In the genomic region with DNA sequence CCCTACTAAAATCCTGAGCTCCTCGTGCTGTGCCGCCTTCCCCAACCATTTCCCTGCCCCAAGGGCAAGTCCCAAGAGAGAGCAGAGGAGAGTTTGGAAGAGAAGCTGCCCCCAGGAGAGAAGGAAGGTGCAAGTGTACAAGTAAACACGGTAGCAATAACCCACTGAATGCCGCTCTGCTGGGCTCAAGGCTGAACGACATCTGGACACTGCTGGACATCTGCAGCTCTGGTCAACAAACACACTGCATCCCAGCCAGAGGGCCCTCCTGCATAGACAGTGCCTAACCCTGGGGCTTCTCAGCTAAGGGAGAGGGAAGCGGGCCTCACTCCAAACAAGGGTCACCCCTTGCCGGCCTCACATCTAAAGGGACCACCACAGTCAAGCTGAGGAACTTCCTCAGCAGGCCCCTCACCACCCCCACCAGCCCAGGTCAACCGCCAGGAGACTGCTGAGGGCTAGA, we compare ENCODE assay signal across 13 cellular contexts. TPM values are rescaled to one million over a fixed set of nuclear protein-coding genes. Genes with fewer than 3 reads are reported as not detected.
DNase-seq lines count a peak whose midpoint lies in the region; ATAC-seq, FAIRE-seq and TF ChIP-seq lines count a peak whose summit lies in the region.
"Had no signal": no experiment of that assay in that cellular context is flagged by ENCODE, and none has a peak within 500 bp of the region (broad histone marks: within the 10 kb centered on the region; RNA-seq: fewer than 3 reads in every experiment).

No MANE protein-coding gene starts in this region.

- H3K4me1 ChIP-seq in endothelial cell of umbilical vein (ENCODE audit: control insufficient read depth, extremely low read depth, insufficient read depth, low read length) (peaks cover 47% of the 10 kb centered on the region), thyroid gland (peaks cover 68 to 73% of the 10 kb centered on the region in 2 donors)

- H3K9me3 ChIP-seq in endothelial cell of umbilical vein (replicated peaks; ENCODE audit: control insufficient read depth, insufficient read depth, low read length): no peaks in the 10 kb centered on the region
- no peaks in the 10 kb centered on the region for H3K9me3 ChIP-seq in thyroid gland

- H3K4me2 ChIP-seq in endothelial cell of umbilical vein (ENCODE audit: insufficient read depth, low read length): no peak overlapping the region

- POLR2A ChIA-PET in endothelial cell of umbilical vein (lab: Charles Lee): interaction anchor here (0.6 to 3.4 kb wide), 4 partner anchors 12 to 107 kb away, joined by 3 to 31 read pairs (median 4); a partner anchor contains a TSS

- H3K36me3 ChIP-seq in endothelial cell of umbilical vein (ENCODE audit: control insufficient read depth in 2 of 2, extremely low read depth in 1 of 2, insufficient read depth in 2 of 2, low read length in 2 of 2): peaks cover 6 to 41% of the 10 kb centered on the region in 2 experiments
- peaks cover 21 to 29% of the 10 kb centered on the region in 2 donors for H3K36me3 ChIP-seq in thyroid gland

- H3K4me3 ChIP-seq in endothelial cell of umbilical vein (replicated peaks in 1 of 3; ENCODE audit: insufficient read depth in 1 of 3, low read depth in 1 of 3, low read length in 3 of 3) (no peak overlapping the region), thyroid gland (replicated peaks in 1 of 3) (no peak overlapping the region)

- H3K27me3 ChIP-seq in endothelial cell of umbilical vein (ENCODE audit: control insufficient read depth in 2 of 2, insufficient read depth in 2 of 2, low read length in 2 of 2) (no peaks in the 10 kb centered on the region), thyroid gland (no peaks in the 10 kb centered on the region)

- no peaks in the 10 kb centered on the region for H3K9me3 Mint-ChIP-seq in mesothelial cell of epicardium
- H3K9me3 Mint-ChIP-seq in stimulated activated memory B cell treated with anti-CD40 and anti-IgM and Interleukin-4, amounts not matched to agents 10 μg/mL and 1 μg/mL and 100 μg/mL, for 72 hours: no peaks in the 10 kb centered on the region
- H3K9me3 Mint-ChIP-seq: activated T-cell treated with anti-CD3 and anti-CD28 coated beads, Interleukin-2, amount 50 U/mL, for 72 hours had no signal

- no TSS peak for BruUV-seq in endothelial cell of umbilical vein (replicated peaks; lab: Mats Ljungman, UMichigan)

- 55 to 74% methylated on average over 7 to 8 of the region's 8 CpGs for WGBS in thyroid gland, 2 donors

- TF ChIP-seq POLR2A in endothelial cell of umbilical vein (IDR thresholded peaks at IDR 0.05; ENCODE audit: low read depth, low read length) (no peak), thyroid gland (IDR thresholded peaks at IDR 0.05) (no peak)

- peaks cover 16% of the 10 kb centered on the region for H3K36me3 Mint-ChIP-seq in mesothelial cell of epicardium
- no peaks in the 10 kb centered on the region for H3K36me3 Mint-ChIP-seq in stimulated activated memory B cell treated with anti-CD40 and anti-IgM and Interleukin-4, amounts not matched to agents 10 μg/mL and 1 μg/mL and 100 μg/mL, for 72 hours

- no peaks in the 10 kb centered on the region for H4K20me1 ChIP-seq in endothelial cell of umbilical vein (replicated peaks; ENCODE audit: control insufficient read depth, extremely low read depth, insufficient read depth, low read length)

- ATAC-seq in stimulated activated memory B cell treated with anti-CD40 and anti-IgM and Interleukin-4, amounts not matched to agents 10 μg/mL and 1 μg/mL and 100 μg/mL, for 72 hours: no peak
- ATAC-seq in HG02885 (IDR thresholded peaks at IDR 0.05; ENCODE audit: poor library complexity, unreplicated experiment): no peak
- ATAC-seq: activated T-cell treated with anti-CD3 and anti-CD28 coated beads, Interleukin-2, amount 50 U/mL, for 72 hours had no signal

- CTCF ChIA-PET in endothelial cell of umbilical vein (lab: Charles Lee): interaction anchor here (0.9 to 7.7 kb wide), 7 partner anchors 12 to 91 kb away, joined by 3 to 169 read pairs (median 4); a partner anchor contains a TSS

- H3K79me2 ChIP-seq in endothelial cell of umbilical vein (ENCODE audit: control insufficient read depth, insufficient read depth, low read length): no peaks in the 10 kb centered on the region

- FAIRE-seq in endothelial cell of umbilical vein (lab: Jason Lieb, UNC): no peak

- DNase-seq in NCI-H69 (lab: John Stamatoyannopoulos, UW) (peak; percentile 22), endothelial cell of umbilical vein (ENCODE audit: low read depth, low spot score) (no peak), mesothelial cell of epicardium (ENCODE audit: low spot score in 2 of 2, unreplicated experiment in 2 of 2) (no peak), thyroid gland (no peak), AML-193 (lab: John Stamatoyannopoulos, UW) (no peak), SKM-1 (lab: John Stamatoyannopoulos, UW; ENCODE audit: unreplicated experiment) (no peak)
- DNase-seq: activated T-cell treated with anti-CD3 and anti-CD28 coated beads, Interleukin-2, amount 50 U/mL, for 72 hours; hippocampal formation; NCI-H146 had no signal

- dilution Hi-C loops in endothelial cell of umbilical vein (cut with MboI; ENCODE audit: extremely low pct_ligation_motif_present, low sequenced_read_pairs): no loop called here

- no peak overlapping the region for H2AFZ ChIP-seq in endothelial cell of umbilical vein (ENCODE audit: low read depth, low read length)

- TF ChIP-seq CTCF in endothelial cell of umbilical vein (IDR thresholded peaks at IDR 0.05; ENCODE audit: extremely low read depth in 1 of 2, insufficient read depth in 1 of 2, low read depth in 1 of 2, low read length in 2 of 2) (no peak), mesothelial cell of epicardium (IDR thresholded peaks at IDR 0.05; ENCODE audit: unreplicated experiment) (no peak), thyroid gland (IDR thresholded peaks at IDR 0.05) (no peak)

- no peaks in the 10 kb centered on the region for H3K9me1 ChIP-seq in endothelial cell of umbilical vein (replicated peaks; ENCODE audit: control insufficient read depth, extremely low read depth, insufficient read depth, low read length)

- H3K27ac Mint-ChIP-seq in mesothelial cell of epicardium: peak overlapping the region; percentile 95
- no peak overlapping the region for H3K27ac Mint-ChIP-seq in stimulated activated memory B cell treated with anti-CD40 and anti-IgM and Interleukin-4, amounts not matched to agents 10 μg/mL and 1 μg/mL and 100 μg/mL, for 72 hours
- H3K27ac Mint-ChIP-seq: activated T-cell treated with anti-CD3 and anti-CD28 coated beads, Interleukin-2, amount 50 U/mL, for 72 hours had no signal

- H3K9ac ChIP-seq in endothelial cell of umbilical vein (replicated peaks; ENCODE audit: extremely low read depth, insufficient read depth, low read length): peak overlapping the region; percentile 17

- intact Hi-C loops in endothelial cell of umbilical vein (cut with micrococcal nuclease) (loop anchor here (1.0 to 2.0 kb wide), 3 partner anchors 13 to 35 kb away; a partner anchor contains a TSS), thyroid gland (cut with DNase I) (no loop called here)

- no peak overlapping the region for H3K4me3 Mint-ChIP-seq in mesothelial cell of epicardium
- no peak overlapping the region for H3K4me3 Mint-ChIP-seq in stimulated activated memory B cell treated with anti-CD40 and anti-IgM and Interleukin-4, amounts not matched to agents 10 μg/mL and 1 μg/mL and 100 μg/mL, for 72 hours
- H3K4me3 Mint-ChIP-seq: activated T-cell treated with anti-CD3 and anti-CD28 coated beads, Interleukin-2, amount 50 U/mL, for 72 hours had no signal

- peak overlapping the region; percentile 83 for H3K27ac ChIP-seq in endothelial cell of umbilical vein (ENCODE audit: insufficient read depth, low read depth, low read length)
- peak overlapping the region; percentile 59 to 98 (median 71) for H3K27ac ChIP-seq in thyroid gland
- H3K27ac ChIP-seq: HL-60 had no signal

- no peaks in the 10 kb centered on the region for H3K27me3 Mint-ChIP-seq in mesothelial cell of epicardium (ENCODE audit: low read depth)
- H3K27me3 Mint-ChIP-seq in stimulated activated memory B cell treated with anti-CD40 and anti-IgM and Interleukin-4, amounts not matched to agents 10 μg/mL and 1 μg/mL and 100 μg/mL, for 72 hours: peaks cover 24% of the 10 kb centered on the region

- peaks cover 50% of the 10 kb centered on the region for H3K4me1 Mint-ChIP-seq in mesothelial cell of epicardium
- peaks cover 18% of the 10 kb centered on the region for H3K4me1 Mint-ChIP-seq in stimulated activated memory B cell treated with anti-CD40 and anti-IgM and Interleukin-4, amounts not matched to agents 10 μg/mL and 1 μg/mL and 100 μg/mL, for 72 hours

RNA-seq across cellular contexts. Expression of a gene that starts 12.7 kb away (rescaled TPM):
- total RNA-seq in endothelial cell of umbilical vein (170 and 171 TPM in 2 replicates), mesothelial cell of epicardium (202 to 207 TPM (median 205 TPM) in 3 replicates), thyroid gland (100 to 1,000 TPM; 127 to 356 (median 250) TPM)
- 98.0 and 100 TPM in 2 replicates for polyA plus RNA-seq in endothelial cell of umbilical vein
- polyA plus RNA-seq in endothelial cell of umbilical vein (2011; cell fraction: cytosol; rRNA removed): 72.7 and 86.1 TPM in 2 replicates
- polyA plus RNA-seq in endothelial cell of umbilical vein (2011; cell fraction: nucleus; rRNA removed): 60.0 and 77.0 TPM in 2 replicates
- 69.4 and 88.4 TPM in 2 replicates for polyA plus RNA-seq in endothelial cell of umbilical vein (2012)
- polyA minus RNA-seq in endothelial cell of umbilical vein: 69.0 and 85.2 TPM in 2 replicates
- polyA minus RNA-seq in endothelial cell of umbilical vein (2011; cell fraction: cytosol; rRNA and poly(A)+ RNA removed): 66.7 TPM
- 51.8 and 89.1 TPM in 2 replicates for polyA minus RNA-seq in endothelial cell of umbilical vein (2011; cell fraction: nucleus; rRNA and poly(A)+ RNA removed)

RNA-seq across cellular contexts. Expression of a gene that starts 38.0 kb away (rescaled TPM):
- total RNA-seq in endothelial cell of umbilical vein (37.1 and 39.2 TPM in 2 replicates), mesothelial cell of epicardium (61.0 to 62.0 TPM (median 62.0 TPM) in 3 replicates), thyroid gland (10 to 100 TPM; 24.5 to 59.2 (median 34.9) TPM)
- polyA plus RNA-seq in endothelial cell of umbilical vein: 57.3 and 58.3 TPM in 2 replicates
- 38.0 and 49.5 TPM in 2 replicates for polyA plus RNA-seq in endothelial cell of umbilical vein (2011; cell fraction: cytosol; rRNA removed)
- 18.8 and 20.8 TPM in 2 replicates for polyA plus RNA-seq in endothelial cell of umbilical vein (2011; cell fraction: nucleus; rRNA removed)
- 30.9 and 49.7 TPM in 2 replicates for polyA plus RNA-seq in endothelial cell of umbilical vein (2012)
- 23.4 and 31.7 TPM in 2 replicates for polyA minus RNA-seq in endothelial cell of umbilical vein
- 31.0 TPM for polyA minus RNA-seq in endothelial cell of umbilical vein (2011; cell fraction: cytosol; rRNA and poly(A)+ RNA removed)
- polyA minus RNA-seq in endothelial cell of umbilical vein (2011; cell fraction: nucleus; rRNA and poly(A)+ RNA removed): 12.2 and 12.6 TPM in 2 replicates

RNA-seq across cellular contexts. Expression of a gene that starts 39.0 kb away (rescaled TPM):
- total RNA-seq in endothelial cell of umbilical vein (163 and 168 TPM in 2 replicates), mesothelial cell of epicardium (369 to 401 TPM (median 371 TPM) in 3 replicates), thyroid gland (10 to 100 TPM; 42.2 to 75.3 (median 60.4) TPM)
- polyA plus RNA-seq in endothelial cell of umbilical vein: 377 and 431 TPM in 2 replicates
- polyA plus RNA-seq in endothelial cell of umbilical vein (2011; cell fraction: cytosol; rRNA removed): 210 and 266 TPM in 2 replicates
- polyA plus RNA-seq in endothelial cell of umbilical vein (2011; cell fraction: nucleus; rRNA removed): 701 and 710 TPM in 2 replicates
- 227 and 335 TPM in 2 replicates for polyA plus RNA-seq in endothelial cell of umbilical vein (2012)
- polyA minus RNA-seq in endothelial cell of umbilical vein: 162 and 168 TPM in 2 replicates
- 86.1 TPM for polyA minus RNA-seq in endothelial cell of umbilical vein (2011; cell fraction: cytosol; rRNA and poly(A)+ RNA removed)
- polyA minus RNA-seq in endothelial cell of umbilical vein (2011; cell fraction: nucleus; rRNA and poly(A)+ RNA removed): 97.3 and 130 TPM in 2 replicates

RNA-seq across cellular contexts. Expression of a gene that starts 39.3 kb away (rescaled TPM):
- 0.23 and 0.24 TPM in 2 replicates for total RNA-seq in endothelial cell of umbilical vein
- 0.07 and 0.11 TPM in 2 replicates for polyA plus RNA-seq in endothelial cell of umbilical vein
- 0.03 and 0.05 TPM in 2 replicates for polyA plus RNA-seq in endothelial cell of umbilical vein (2011; cell fraction: cytosol; rRNA removed)
- polyA plus RNA-seq in endothelial cell of umbilical vein (2011; cell fraction: nucleus; rRNA removed): 0.96 and 1.0 TPM in 2 replicates
- 0.27 TPM in 1 of 2 replicates, not detected in the other for polyA plus RNA-seq in endothelial cell of umbilical vein (2012)
- 0.06 TPM in 1 of 2 replicates, not detected in the other for polyA minus RNA-seq in endothelial cell of umbilical vein
- polyA minus RNA-seq in endothelial cell of umbilical vein (2011; cell fraction: cytosol; rRNA and poly(A)+ RNA removed): not detected
- 0.05 and 0.14 TPM in 2 replicates for polyA minus RNA-seq in endothelial cell of umbilical vein (2011; cell fraction: nucleus; rRNA and poly(A)+ RNA removed)
- total RNA-seq in mesothelial cell of epicardium: 0.44 to 0.66 TPM (median 0.45 TPM) in 3 replicates
- total RNA-seq in thyroid gland: 10 to 100 TPM in 1 of 4 donors, 1 to 10 TPM in 2, under 1 TPM in 1; 0.94 to 12.7 (median 1.9) TPM
- total RNA-seq: chondrocyte had no signal
